20 cellular contexts compared by ENCODE assay signal in genomic region chr12:117507547-117507946, GRCh38.
A peak's percentile ranks its signal among the peaks of the same experiment; 100 is the strongest.
DNase-seq lines count a peak whose midpoint lies in the region; ATAC-seq, FAIRE-seq and TF ChIP-seq lines count a peak whose summit lies in the region.
"Had no signal": no experiment of that assay in that cellular context is flagged by ENCODE, and none has a peak within 500 bp of the region (broad histone marks: within the 10 kb centered on the region; RNA-seq: fewer than 3 reads in every experiment).

No MANE protein-coding gene starts in this region.

- no peak for TF ChIP-seq EP300 in A549 (IDR thresholded peaks at IDR 0.05)

- no peaks in the 10 kb centered on the region for H3K4me1 ChIP-seq in A549
- H3K4me1 ChIP-seq: esophagus squamous epithelium, HAP-1, right atrium auricular region, transverse colon had no signal

- no peak for TF ChIP-seq POLR2A in A549 (IDR thresholded peaks at IDR 0.05; ENCODE audit: low read length)

- WGBS in A549 (ENCODE audit: missing lambda C conversion rate), result 38% methylated on average over 3 of the region's 3 CpGs

- no peak for FAIRE-seq in A549 (lab: Jason Lieb, UNC)

- no peak overlapping the region for H3K4me3 ChIP-seq in A549
- H3K4me3 ChIP-seq: esophagus squamous epithelium, HAP-1, right atrium auricular region, transverse colon had no signal

- CTCF ChIA-PET in A549 (lab: Yijun Ruan, JAX), result no interaction called here

- H3K9me3 ChIP-seq in A549, result no peaks in the 10 kb centered on the region
- H3K9me3 ChIP-seq: esophagus squamous epithelium, HAP-1, right atrium auricular region, transverse colon had no signal

- H3K4me2 ChIP-seq in A549, result no peak overlapping the region

- no peak for TF ChIP-seq CTCF in A549 (IDR thresholded peaks at IDR 0.05)
- no peak for TF ChIP-seq CTCF in VCaP (conservative IDR thresholded peaks at IDR 0.05)

- intact Hi-C loops in sciatic nerve (cut with DNase I), result no loop called here
- intact Hi-C loops in posterior vena cava (cut with DNase I), result no loop called here

- H3K27ac ChIP-seq in A549, result no peak overlapping the region
- H3K27ac ChIP-seq in VCaP, result peak overlapping the region; percentile 96
- H3K27ac ChIP-seq: esophagus squamous epithelium, HL-60, right atrium auricular region, transverse colon had no signal

- ATAC-seq in A549, result no peak
- ATAC-seq in sciatic nerve, result no peak
- ATAC-seq: Right ventricle myocardium inferior had no signal

- TF ChIP-seq RAD21 in A549 (conservative IDR thresholded peaks at IDR 0.05 in 1 of 2, IDR thresholded peaks at IDR 0.05 in 1 of 2), result no peak

- POLR2A ChIA-PET in A549 (lab: Yijun Ruan, JAX), result no interaction called here

- DNase-seq in A549 (ENCODE audit: low read depth in 1 of 2, low spot score in 1 of 2) (no peak), DMS79 (lab: John Stamatoyannopoulos, UW) (peak; percentile 61), NCI-H2171 treated with DMSO at 0.1 percent for 48 hours (lab: John Stamatoyannopoulos, UW) (peak; percentile 78), sciatic nerve (ENCODE audit: low spot score) (no peak), islet precursor cell (no peak), posterior vena cava (ENCODE audit: low spot score) (no peak), T-helper 1 cell (no peak)
- DNase-seq: activated CD4-positive, alpha-beta T cell treated with anti-CD3 and anti-CD28 coated beads, Interleukin-2, amount 50 U/mL, for 48 hours; activated naive CD4-positive, alpha-beta T cell treated with Interleukin-2 at 50 U/mL for 16 hours; anterior cingulate cortex; CD4-positive, CD25-positive, alpha-beta regulatory T cell; effector CD4-positive, alpha-beta T cell; esophagus squamous epithelium; stimulated activated naive CD4-positive, alpha-beta T cell; transverse colon had no signal

TF ChIP-seq in A549, 52 proteins besides CTCF, POLR2A, EP300 and RAD21:
- TF ChIP-seq MAFK (IDR thresholded peaks at IDR 0.05; ENCODE audit: partially characterized antibody) (peak; percentile 12), FOXS1 (CRISPR knock-in tag; IDR thresholded peaks at IDR 0.05) (no peak)
TF ChIP-seq in A549: peak in this region for 1.

Comparison
In these comparisons a context has a peak if more than half of its experiments do, and no peak if none do; other contexts are left out.
1. DNase-seq: peak in DMS79 (single experiment) and NCI-H2171 treated with DMSO at 0.1 percent for 48 hours (single experiment); none in A549 (0 of 2), sciatic nerve (single experiment), islet precursor cell (single experiment), posterior vena cava (single experiment) and T-helper 1 cell (0 of 5).